ENCODE assay signal across 8 cellular contexts in genomic region chr3:118628704-118629341, GRCh38.
A peak's percentile ranks its signal among the peaks of the same experiment; 100 is the strongest.
DNase-seq lines count a peak whose midpoint lies in the region; ATAC-seq and TF ChIP-seq lines count a peak whose summit lies in the region.

No MANE protein-coding gene starts in this region.

- intact Hi-C loops in adrenal gland (cut with DNase I) = no loop called here
- intact Hi-C loops in gastrocnemius medialis (cut with DNase I; ENCODE audit: low total_unique reads) = no loop called here
- intact Hi-C loops in vagina (cut with DNase I) = no loop called here

- H3K9me3 ChIP-seq in adrenal gland (replicated peaks in 1 of 3) (no peaks in the 10 kb centered on the region), right atrium auricular region (no peaks in the 10 kb centered on the region), gastrocnemius medialis (no peaks in the 10 kb centered on the region), vagina (no peaks in the 10 kb centered on the region)

- 6 to 11% (median 6%) methylated on average over 8 of the region's 8 CpGs for WGBS in adrenal gland, 4 donors

- H3K4me1 ChIP-seq in adrenal gland (replicated peaks in 1 of 2) (no peaks in the 10 kb centered on the region), right atrium auricular region (no peaks in the 10 kb centered on the region), gastrocnemius medialis (no peaks in the 10 kb centered on the region), vagina (no peaks in the 10 kb centered on the region)

- in situ Hi-C loops in gastrocnemius medialis (cut with MboI; ENCODE audit: low sequenced_read_pairs in 4 of 4) = no loop called here

- no peaks in the 10 kb centered on the region for H3K27me3 ChIP-seq in adrenal gland
- H3K27me3 ChIP-seq in right atrium auricular region = no peaks in the 10 kb centered on the region
- no peaks in the 10 kb centered on the region for H3K27me3 ChIP-seq in gastrocnemius medialis
- no peaks in the 10 kb centered on the region for H3K27me3 ChIP-seq in vagina

- H3K36me3 ChIP-seq in adrenal gland (replicated peaks in 1 of 2) (no peaks in the 10 kb centered on the region), right atrium auricular region (no peaks in the 10 kb centered on the region), gastrocnemius medialis (no peaks in the 10 kb centered on the region), vagina (no peaks in the 10 kb centered on the region)

- H3K4me3 ChIP-seq in adrenal gland (no peak overlapping the region), right atrium auricular region (no peak overlapping the region), gastrocnemius medialis (no peak overlapping the region), vagina (no peak overlapping the region)

- H3K27ac ChIP-seq in adrenal gland (no peak overlapping the region), right atrium auricular region (no peak overlapping the region), gastrocnemius medialis (no peak overlapping the region), vagina (no peak overlapping the region)

- TF ChIP-seq CTCF in adrenal gland (IDR thresholded peaks at IDR 0.05) = peak; percentile 67 to 83 (median 76)
- peak; percentile 61 to 80 for TF ChIP-seq CTCF in right atrium auricular region (IDR thresholded peaks at IDR 0.05)
- TF ChIP-seq CTCF in gastrocnemius medialis (IDR thresholded peaks at IDR 0.05 in 4 of 5, conservative IDR thresholded peaks at IDR 0.05 in 1 of 5) = peak in 3 of 5 experiments; percentile 10 to 48 (median 37)
- peak in 1 of 3 experiments; percentile 42 for TF ChIP-seq CTCF in vagina (IDR thresholded peaks at IDR 0.05)

- ATAC-seq in GM19467 (IDR thresholded peaks at IDR 0.05; ENCODE audit: unreplicated experiment) (peak; percentile 96), HG03442 (IDR thresholded peaks at IDR 0.05; ENCODE audit: unreplicated experiment) (peak; percentile 97), gastrocnemius medialis (no peak)

- DNase-seq in ELR (ENCODE audit: low read depth) (peak; percentile 34), NCI-H446 treated with DMSO at 0.1 percent for 48 hours (lab: John Stamatoyannopoulos, UW) (peak; percentile 45), adrenal gland (peak; percentile 54 to 87 (median 74)), right atrium auricular region (ENCODE audit: low spot score) (peak; percentile 60), gastrocnemius medialis (no peak), vagina (ENCODE audit: extremely low spot score in 2 of 2) (no peak)

- TF ChIP-seq POLR2A in adrenal gland (IDR thresholded peaks at IDR 0.05) = no peak
- TF ChIP-seq POLR2A in gastrocnemius medialis (IDR thresholded peaks at IDR 0.05) = no peak
- no peak for TF ChIP-seq POLR2A in vagina (IDR thresholded peaks at IDR 0.05)

Comparison
In these comparisons a context has a peak if more than half of its experiments do, and no peak if none do; other contexts are left out.
1. DNase-seq: peak in ELR (single experiment), NCI-H446 treated with DMSO at 0.1 percent for 48 hours (single experiment), adrenal gland (7 of 7) and right atrium auricular region (single experiment); none in gastrocnemius medialis (0 of 2) and vagina (0 of 2).
2. ATAC-seq: peak in GM19467 (single experiment) and HG03442 (single experiment); none in gastrocnemius medialis (0 of 2).